In genomic region chr5:145689235-145689634, GRCh38 we compare ENCODE assay signal across 11 cellular contexts.
DNase-seq lines count a peak whose midpoint lies in the region; ATAC-seq lines count a peak whose summit lies in the region.
"Had no signal": no experiment of that assay in that cellular context is flagged by ENCODE, and none has a peak within 500 bp of the region (broad histone marks: within the 10 kb centered on the region; RNA-seq: fewer than 3 reads in every experiment).

No MANE protein-coding gene starts in this region.

- H3K4me1 Mint-ChIP-seq in activated CD4-positive, alpha-beta T cell treated with anti-CD3 and anti-CD28 coated beads, Interleukin-2, amount 10 ng/mL, durations not matched to agents 7 days and 5 days, result no peaks in the 10 kb centered on the region
- H3K4me1 Mint-ChIP-seq: CD8-positive, alpha-beta memory T cell had no signal

- intact Hi-C loops in left ventricle myocardium superior (cut with micrococcal nuclease), result loop anchor here (10.0 kb wide), 2 partner anchors 366 to 1484 kb away; no protein-coding TSS in a partner anchor

- POLR2A ChIA-PET in activated CD4-positive, alpha-beta T cell treated with anti-CD3 and anti-CD28 coated beads, Interleukin-2, amount 10 ng/mL, durations not matched to agents 7 days and 5 days (lab: Charles Lee), result no interaction called here

- H3K27ac Mint-ChIP-seq in activated CD4-positive, alpha-beta T cell treated with anti-CD3 and anti-CD28 coated beads, Interleukin-2, amount 10 ng/mL, durations not matched to agents 7 days and 5 days, result no peak overlapping the region
- H3K27ac Mint-ChIP-seq: activated CD8-positive, alpha-beta T cell treated with anti-CD3 and anti-CD28 coated beads, Interleukin-2, amount 10 ng/mL, durations not matched to agents 7 days and 5 days; CD8-positive, alpha-beta memory T cell had no signal

- H3K9me3 Mint-ChIP-seq in activated CD4-positive, alpha-beta T cell treated with anti-CD3 and anti-CD28 coated beads, Interleukin-2, amount 10 ng/mL, durations not matched to agents 7 days and 5 days, result no peaks in the 10 kb centered on the region

- no peaks in the 10 kb centered on the region for H3K27me3 Mint-ChIP-seq in activated CD4-positive, alpha-beta T cell treated with anti-CD3 and anti-CD28 coated beads, Interleukin-2, amount 10 ng/mL, durations not matched to agents 7 days and 5 days

- DNase-seq in left ventricle myocardium superior (no peak), T-helper 2 cell (no peak), D341Med (ENCODE audit: low spot score) (no peak)
- DNase-seq in stimulated activated CD4-positive, alpha-beta T cell treated with anti-CD3 and anti-CD28 coated beads, Interleukin-4, amount 100 ng/mL, for 24 hours, result no peak
- DNase-seq in activated CD4-positive, alpha-beta T cell treated with anti-CD3 and anti-CD28 coated beads, Interleukin-2, amount 10 ng/mL, durations not matched to agents 7 days and 5 days, result no peak
- DNase-seq: activated CD8-positive, alpha-beta T cell treated with anti-CD3 and anti-CD28 coated beads, Interleukin-2, amount 10 ng/mL, durations not matched to agents 7 days and 5 days; CD8-positive, alpha-beta memory T cell; PC-3 had no signal

- ATAC-seq in GM18511 (IDR thresholded peaks at IDR 0.05; ENCODE audit: unreplicated experiment) (peak; percentile 97), GM21717 (IDR thresholded peaks at IDR 0.05; ENCODE audit: unreplicated experiment) (peak; percentile 89), HG03469 (IDR thresholded peaks at IDR 0.05; ENCODE audit: unreplicated experiment) (peak; percentile 78), left ventricle myocardium superior (peak; percentile 43)
- ATAC-seq: activated CD8-positive, alpha-beta T cell treated with anti-CD3 and anti-CD28 coated beads, Interleukin-2, amount 10 ng/mL, durations not matched to agents 7 days and 5 days; PC-3 had no signal

- CTCF ChIA-PET in activated CD4-positive, alpha-beta T cell treated with anti-CD3 and anti-CD28 coated beads, Interleukin-2, amount 10 ng/mL, durations not matched to agents 7 days and 5 days (lab: Charles Lee), result interaction anchor here (0.6 kb wide), 2 partner anchors 49 to 343 kb away, joined by 3 to 4 read pairs; no protein-coding TSS in a partner anchor

- no peak overlapping the region for H3K4me3 Mint-ChIP-seq in activated CD4-positive, alpha-beta T cell treated with anti-CD3 and anti-CD28 coated beads, Interleukin-2, amount 10 ng/mL, durations not matched to agents 7 days and 5 days
- H3K4me3 Mint-ChIP-seq: activated CD8-positive, alpha-beta T cell treated with anti-CD3 and anti-CD28 coated beads, Interleukin-2, amount 10 ng/mL, durations not matched to agents 7 days and 5 days; CD8-positive, alpha-beta memory T cell had no signal

- no peaks in the 10 kb centered on the region for H3K36me3 Mint-ChIP-seq in activated CD4-positive, alpha-beta T cell treated with anti-CD3 and anti-CD28 coated beads, Interleukin-2, amount 10 ng/mL, durations not matched to agents 7 days and 5 days (ENCODE audit: low read depth)
- H3K36me3 Mint-ChIP-seq: CD8-positive, alpha-beta memory T cell had no signal

Comparison
In these comparisons a context has a peak if more than half of its experiments do, and no peak if none do; other contexts are left out.
1. ATAC-seq: peak in every context shown above with its lines; median percentile 97 in GM18511; 89 in GM21717; 78 in HG03469; 43 in left ventricle myocardium superior.